ENCODE assay signal across 1 cellular context in genomic region chr6:30981942-30982772, GRCh38.
TF ChIP-seq lines count a peak whose summit lies in the region.

No MANE protein-coding gene starts in this region.

TF ChIP-seq in IMR-90, 13 proteins besides CTCF, POLR2A, EP300 and RAD21:
- TF ChIP-seq NFE2L2 (IDR thresholded peaks at IDR 0.05; ENCODE audit: low read depth, low read length) (no peak), CHD1 (IDR thresholded peaks at IDR 0.05; ENCODE audit: low read depth, low read length) (no peak), ELK1 (IDR thresholded peaks at IDR 0.05; ENCODE audit: borderline replicate concordance, low read depth, low read length) (no peak), USF2 (IDR thresholded peaks at IDR 0.05; ENCODE audit: low read depth, low read length) (no peak)
